In genomic region chr17:385836-386144, GRCh38 we compare ENCODE assay signal across 8 cellular contexts. TPM values are rescaled to one million over a fixed set of nuclear protein-coding genes. Genes with fewer than 3 reads are reported as not detected.
DNase-seq lines count a peak whose midpoint lies in the region; ATAC-seq and TF ChIP-seq lines count a peak whose summit lies in the region.

No MANE protein-coding gene starts in this region.

- no peak for TF ChIP-seq CTCF in cardiac muscle cell (IDR thresholded peaks at IDR 0.05; ENCODE audit: low read depth, low read length)
- TF ChIP-seq CTCF in left lung (IDR thresholded peaks at IDR 0.05): no peak

- H3K9me3 ChIP-seq in cardiac muscle cell (ENCODE audit: low read depth): no peaks in the 10 kb centered on the region
- H3K9me3 ChIP-seq in SJCRH30 (replicated peaks): no peaks in the 10 kb centered on the region
- H3K9me3 ChIP-seq in left lung: no peaks in the 10 kb centered on the region
- no peaks in the 10 kb centered on the region for H3K9me3 ChIP-seq in effector memory CD4-positive, alpha-beta T cell (ENCODE audit: control insufficient read depth, low read length)

- peaks cover 19% of the 10 kb centered on the region for H3K27me3 ChIP-seq in cardiac muscle cell
- peaks cover 13% of the 10 kb centered on the region for H3K27me3 ChIP-seq in SJCRH30
- peaks cover 0 to 27% of the 10 kb centered on the region in 2 donors for H3K27me3 ChIP-seq in left lung
- no peaks in the 10 kb centered on the region for H3K27me3 ChIP-seq in effector memory CD4-positive, alpha-beta T cell (replicated peaks; ENCODE audit: control insufficient read depth, insufficient read depth, low read length, poor library complexity, severe bottlenecking)

- H3K36me3 ChIP-seq in cardiac muscle cell (no peaks in the 10 kb centered on the region), SJCRH30 (no peaks in the 10 kb centered on the region), left lung (no peaks in the 10 kb centered on the region), urinary bladder (ENCODE audit: insufficient read depth) (no peaks in the 10 kb centered on the region)
- no peaks in the 10 kb centered on the region for H3K36me3 ChIP-seq in effector memory CD4-positive, alpha-beta T cell (ENCODE audit: control insufficient read depth, insufficient read depth, low read length)

- ATAC-seq in left lung: no peak

- WGBS in urinary bladder: 1% methylated on average over 38 of the region's 43 CpGs

- H3K4me1 ChIP-seq in cardiac muscle cell (ENCODE audit: low read depth) (peaks cover 7% of the 10 kb centered on the region), SJCRH30 (0 out of 2 replicates have a peak, but pooled peaks cover 9% of the 10 kb centered on the region), left lung (peaks cover 9 to 23% of the 10 kb centered on the region in 2 donors), urinary bladder (ENCODE audit: insufficient read depth) (no peaks in the 10 kb centered on the region)
- peaks cover 10% of the 10 kb centered on the region for H3K4me1 ChIP-seq in effector memory CD4-positive, alpha-beta T cell (ENCODE audit: control insufficient read depth, insufficient read depth, low read length, poor library complexity, severe bottlenecking)

- intact Hi-C loops in cardiac septum (cut with DNase I) (loop anchor here (2.0 to 5.0 kb wide), 4 partner anchors 33 to 243 kb away; partner anchors contain the start of gene RPH3AL), left lung (cut with DNase I) (no loop called here)

- peak overlapping the region; percentile 61 for H3K4me3 ChIP-seq in cardiac muscle cell
- peak overlapping the region; percentile 47 for H3K4me3 ChIP-seq in SJCRH30
- peak overlapping the region; percentile 32 to 52 for H3K4me3 ChIP-seq in left lung
- peak overlapping the region; percentile 81 for H3K4me3 ChIP-seq in urinary bladder (ENCODE audit: low read depth, low read length)
- H3K4me3 ChIP-seq in effector memory CD4-positive, alpha-beta T cell (ENCODE audit: insufficient read depth, low read depth, low read length, poor library complexity, severe bottlenecking): no peak overlapping the region

- DNase-seq in cardiac muscle cell (ENCODE audit: low read depth in 1 of 2, low spot score in 1 of 2): no peak
- DNase-seq in cardiac septum (ENCODE audit: low spot score): no peak
- DNase-seq in SJCRH30: no peak
- DNase-seq in left lung: no peak
- DNase-seq in medulla oblongata (ENCODE audit: extremely low spot score): no peak
- no peak for DNase-seq in NOMO-1 (lab: John Stamatoyannopoulos, UW; ENCODE audit: unreplicated experiment in 2 of 2)
- no peak for DNase-seq in effector memory CD4-positive, alpha-beta T cell

- H3K27ac ChIP-seq in cardiac muscle cell (no peak overlapping the region), SJCRH30 (no peak overlapping the region), left lung (peak overlapping the region; percentile 3 to 80), urinary bladder (ENCODE audit: low read depth) (no peak overlapping the region)
- H3K27ac ChIP-seq in effector memory CD4-positive, alpha-beta T cell (ENCODE audit: insufficient read depth, low read length, poor library complexity, severe bottlenecking): no peak overlapping the region

RNA-seq across cellular contexts. Expression of gene RPH3AL, which starts 33.2 kb away (rescaled TPM):
- 24.0 and 39.0 TPM in 2 replicates for total RNA-seq in cardiac muscle cell
- polyA plus RNA-seq in cardiac muscle cell: 13.8 and 22.0 TPM in 2 replicates
- 5.5 TPM for total RNA-seq in cardiac septum
- total RNA-seq in SJCRH30 (2014; rRNA removed; shearing (Covaris generic)): 2.6 and 3.0 TPM in 2 replicates
- 10 to 100 TPM; 44.7 to 57.1 TPM for total RNA-seq in left lung
- total RNA-seq in urinary bladder: 5.4 TPM
- polyA plus RNA-seq in urinary bladder: 7.1 TPM

RNA-seq across cellular contexts. Expression of gene RFLNB, which starts 59.9 kb away (rescaled TPM):
- total RNA-seq in cardiac muscle cell (2.1 and 2.4 TPM in 2 replicates), cardiac septum (9.0 TPM), left lung (10 to 100 TPM; 11.5 to 21.0 TPM), urinary bladder (21.4 TPM)
- polyA plus RNA-seq in cardiac muscle cell (1.8 and 2.0 TPM in 2 replicates), urinary bladder (23.9 TPM)
- total RNA-seq in SJCRH30 (2014; rRNA removed; shearing (Covaris generic)): 30.3 and 32.1 TPM in 2 replicates

Comparison
In these comparisons a context has a peak if more than half of its experiments do, and no peak if none do; other contexts are left out.
1. H3K27ac ChIP-seq: peak in left lung (2 of 2); none in cardiac muscle cell (single experiment), SJCRH30 (single experiment), urinary bladder (single experiment) and effector memory CD4-positive, alpha-beta T cell (single experiment).